In genomic region chr12:80676042-80676636, GRCh38 we compare ENCODE assay signal across 24 cellular contexts. TPM values are rescaled to one million over a fixed set of nuclear protein-coding genes. Genes with fewer than 3 reads are reported as not detected.
DNase-seq lines count a peak whose midpoint lies in the region; ATAC-seq and TF ChIP-seq lines count a peak whose summit lies in the region.
"Not testable (repeated sequence)": the region's sequence is repeated elsewhere in the genome, so short reads cannot be mapped to it uniquely, and the experiment has no call there.
"Had no signal": no experiment of that assay in that cellular context is flagged by ENCODE, and none has a peak within 500 bp of the region (broad histone marks: within the 10 kb centered on the region; RNA-seq: fewer than 3 reads in every experiment).

No MANE protein-coding gene starts in this region.

- not testable (repeated sequence) for H3K4me3 ChIP-seq in GM23338; endodermal cell (ENCODE audit: low read length); skeletal muscle satellite cell (ENCODE audit: low read length)

- not testable (repeated sequence) for H2AFZ ChIP-seq in GM23338

- H3K4me1 Mint-ChIP-seq in GM23338; activated naive CD4-positive, alpha-beta T cell treated with anti-CD3 and anti-CD28 coated beads, Interleukin-2, amount 10 ng/mL, durations not matched to agents 7 days and 5 days; endodermal cell: not testable (repeated sequence)

- peak; percentile 62 for ATAC-seq in GM23338
- not testable (repeated sequence) for ATAC-seq in left ventricle myocardium superior

- DNase-seq in AG08396 (ENCODE audit: low spot score): peak; percentile 3
- DNase-seq in GM23338 (ENCODE audit: low spot score); activated naive CD4-positive, alpha-beta T cell treated with anti-CD3 and anti-CD28 coated beads, Interleukin-2, amount 10 ng/mL, durations not matched to agents 7 days and 5 days: not testable (repeated sequence)
- peak; percentile 16 for DNase-seq in OCI-M1 (lab: John Stamatoyannopoulos, UW)
- DNase-seq in endodermal cell: peak; percentile 48
- peak; percentile 5 for DNase-seq in left ventricle myocardium superior
- DNase-seq in myocyte (ENCODE audit: low read depth): peak; percentile 38

- not testable (repeated sequence) for H3K9me3 Mint-ChIP-seq in GM23338; activated naive CD4-positive, alpha-beta T cell treated with anti-CD3 and anti-CD28 coated beads, Interleukin-2, amount 10 ng/mL, durations not matched to agents 7 days and 5 days; endodermal cell

- 92 to 95% methylated on average over 12 to 13 of the region's 13 CpGs for WGBS in endodermal cell (ENCODE audit: insufficient coverage in 1 of 2, insufficient read length in 1 of 2), 2 experiments

- not testable (repeated sequence) for H3K9me2 ChIP-seq in GM23338 (ENCODE audit: insufficient read depth)

- H3K4me2 ChIP-seq in GM23338; skeletal muscle satellite cell (ENCODE audit: low read length): not testable (repeated sequence)

- H3K79me2 ChIP-seq in GM23338 (replicated peaks; ENCODE audit: insufficient read depth): not testable (repeated sequence)

- not testable (repeated sequence) for H3K4me3 Mint-ChIP-seq in GM23338; activated naive CD4-positive, alpha-beta T cell treated with anti-CD3 and anti-CD28 coated beads, Interleukin-2, amount 10 ng/mL, durations not matched to agents 7 days and 5 days; endodermal cell

- not testable (repeated sequence) for H3K27ac ChIP-seq in GM23338 (ENCODE audit: low read depth); endodermal cell (ENCODE audit: low read depth, low read length)

- H4K20me1 ChIP-seq in GM23338 (replicated peaks; ENCODE audit: insufficient read depth): not testable (repeated sequence)

- not testable (repeated sequence) for H3K36me3 ChIP-seq in GM23338 (ENCODE audit: insufficient read depth); endodermal cell (ENCODE audit: control insufficient read depth, insufficient read depth, low read length); skeletal muscle satellite cell (ENCODE audit: insufficient read depth, low read length)

- H3K27ac Mint-ChIP-seq in GM23338, endodermal cell: not testable (repeated sequence)
- peak overlapping the region; percentile 33 for H3K27ac Mint-ChIP-seq in activated naive CD4-positive, alpha-beta T cell treated with anti-CD3 and anti-CD28 coated beads, Interleukin-2, amount 10 ng/mL, durations not matched to agents 7 days and 5 days

- CTCF ChIA-PET in activated naive CD4-positive, alpha-beta T cell treated with anti-CD3 and anti-CD28 coated beads, Interleukin-2, amount 10 ng/mL, durations not matched to agents 7 days and 5 days (lab: Charles Lee): not testable (repeated sequence)

- H3K27me3 Mint-ChIP-seq in GM23338 (ENCODE audit: insufficient read depth, low read depth, poor library complexity); activated naive CD4-positive, alpha-beta T cell treated with anti-CD3 and anti-CD28 coated beads, Interleukin-2, amount 10 ng/mL, durations not matched to agents 7 days and 5 days; endodermal cell (ENCODE audit: insufficient read depth): not testable (repeated sequence)

- H3F3A ChIP-seq in GM23338 (replicated peaks; ENCODE audit: low read depth): not testable (repeated sequence)

- H3K27me3 ChIP-seq in GM23338 (ENCODE audit: insufficient read depth); endodermal cell (ENCODE audit: control insufficient read depth, insufficient read depth, low read length, poor library complexity, severe bottlenecking); skeletal muscle satellite cell (ENCODE audit: control insufficient read depth, insufficient read depth, low read length): not testable (repeated sequence)

- H3K4me1 ChIP-seq in GM23338 (ENCODE audit: insufficient read depth); endodermal cell (ENCODE audit: control insufficient read depth, insufficient read depth, low read length): not testable (repeated sequence)
- H3K4me1 ChIP-seq in skeletal muscle satellite cell (ENCODE audit: control insufficient read depth, insufficient read depth, low read length): peaks cover 33% of the 10 kb centered on the region

- H3K9me3 ChIP-seq in endodermal cell (ENCODE audit: control insufficient read depth, low read length); skeletal muscle satellite cell (replicated peaks; ENCODE audit: low read length): not testable (repeated sequence)

- not testable (repeated sequence) for H3K36me3 Mint-ChIP-seq in GM23338 (ENCODE audit: low read depth); activated naive CD4-positive, alpha-beta T cell treated with anti-CD3 and anti-CD28 coated beads, Interleukin-2, amount 10 ng/mL, durations not matched to agents 7 days and 5 days; endodermal cell (ENCODE audit: low read depth)

- intact Hi-C loops in left ventricle myocardium superior (cut with micrococcal nuclease): not testable (repeated sequence)

- not testable (repeated sequence) for H3K9ac ChIP-seq in endodermal cell (ENCODE audit: extremely low read depth, low read length, poor library complexity, severe bottlenecking)
- peak overlapping the region; percentile 63 for H3K9ac ChIP-seq in skeletal muscle satellite cell (ENCODE audit: low read depth, low read length)

- TF ChIP-seq CTCF in GM23338 (conservative IDR thresholded peaks at IDR 0.05; ENCODE audit: low read depth in 2 of 2) (0 out of 4 replicates have a peak, but pooled peaks have one; percentile 11 to 21), endodermal cell (conservative IDR thresholded peaks at IDR 0.05) (peak; percentile 28)

RNA-seq across cellular contexts. Expression of gene MYF6, which starts 31.3 kb away (rescaled TPM):
- total RNA-seq in GM23338 (2014; rRNA removed; shearing (Covaris generic)): not detected in 2 replicates
- not detected in 2 replicates for polyA plus RNA-seq in GM23338 (2016; fragmentation: Nextera tagmentation; extraction: Ambion mirVana)
- under 1 TPM in 1 of 2 donors, not detected in 1; 0.38 TPM for total RNA-seq in endodermal cell
- 0.32 TPM for polyA plus RNA-seq in endodermal cell (2013, experiment 1 of 2)
- polyA plus RNA-seq in endodermal cell (2013, experiment 2 of 2): not detected
- not detected for total RNA-seq in left ventricle myocardium superior
- 28.1 and 119 TPM in 2 replicates for total RNA-seq in myocyte
- 6.1 TPM for polyA plus RNA-seq in myocyte (2012)
- under 0.01 and 2.0 TPM in 2 replicates for total RNA-seq in skeletal muscle satellite cell (2012; rRNA removed)
- total RNA-seq: activated CD4-positive, alpha-beta memory T cell treated with anti-CD3 and anti-CD28 coated beads, Interleukin-2, amount 10 ng/mL, durations not matched to agents 7 days and 5 days; Caco-2; endothelial cell of umbilical vein; lung microvascular endothelial cell; mucosa of gallbladder; neural crest cell; OCI-LY7; right cardiac atrium; Right ventricle myocardium superior; stomach; T-helper 2 cell treated with Interferon-gamma antibody and Interleukin-4, amounts not matched to agents 100 ng/mL and 5 ng/mL, for 36 hours; thyroid gland; vagina had no signal
- polyA plus RNA-seq: CD14-positive monocyte, endothelial cell of umbilical vein, heart left ventricle had no signal

RNA-seq across cellular contexts. Expression of gene MYF5, which starts 40.6 kb away (rescaled TPM):
- total RNA-seq in GM23338 (2014; rRNA removed; shearing (Covaris generic)): not detected in 2 replicates
- not detected in 2 replicates for polyA plus RNA-seq in GM23338 (2016; fragmentation: Nextera tagmentation; extraction: Ambion mirVana)
- total RNA-seq in endodermal cell: not detected
- polyA plus RNA-seq in endodermal cell (2013, experiment 1 of 2): not detected
- polyA plus RNA-seq in endodermal cell (2013, experiment 2 of 2): not detected
- not detected for total RNA-seq in left ventricle myocardium superior
- total RNA-seq in myocyte: 87.5 and 101 TPM in 2 replicates
- polyA plus RNA-seq in myocyte (2012): 10.6 TPM
- 3.0 and 16.4 TPM in 2 replicates for total RNA-seq in skeletal muscle satellite cell (2012; rRNA removed)
- total RNA-seq: activated CD4-positive, alpha-beta memory T cell treated with anti-CD3 and anti-CD28 coated beads, Interleukin-2, amount 10 ng/mL, durations not matched to agents 7 days and 5 days; Caco-2; endothelial cell of umbilical vein; heart left ventricle; lung microvascular endothelial cell; mucosa of gallbladder; neural crest cell; OCI-LY7; right cardiac atrium; Right ventricle myocardium superior; stomach; T-helper 2 cell treated with Interferon-gamma antibody and Interleukin-4, amounts not matched to agents 100 ng/mL and 5 ng/mL, for 36 hours; thyroid gland; vagina had no signal
- polyA plus RNA-seq: adipose tissue, CD14-positive monocyte, endothelial cell of umbilical vein, heart left ventricle, right cardiac atrium, stomach had no signal

Comparison
In these comparisons a context has a peak if more than half of its experiments do, and no peak if none do; other contexts are left out.
1. RNA of gene MYF6, which starts 31.3 kb away (total RNA-seq): 28.1 to 119 TPM in myocyte; 0.38 TPM in endodermal cell, not detected in GM23338 and not detected in left ventricle myocardium superior (single experiment); every median in the first group is over 10 times any median in the second.
2. RNA of gene MYF5, which starts 40.6 kb away (total RNA-seq): 87.5 to 101 TPM in myocyte; not detected in GM23338, not detected in endodermal cell and not detected in left ventricle myocardium superior (single experiment); every median in the first group is over 10 times any median in the second.